In the genomic region with DNA sequence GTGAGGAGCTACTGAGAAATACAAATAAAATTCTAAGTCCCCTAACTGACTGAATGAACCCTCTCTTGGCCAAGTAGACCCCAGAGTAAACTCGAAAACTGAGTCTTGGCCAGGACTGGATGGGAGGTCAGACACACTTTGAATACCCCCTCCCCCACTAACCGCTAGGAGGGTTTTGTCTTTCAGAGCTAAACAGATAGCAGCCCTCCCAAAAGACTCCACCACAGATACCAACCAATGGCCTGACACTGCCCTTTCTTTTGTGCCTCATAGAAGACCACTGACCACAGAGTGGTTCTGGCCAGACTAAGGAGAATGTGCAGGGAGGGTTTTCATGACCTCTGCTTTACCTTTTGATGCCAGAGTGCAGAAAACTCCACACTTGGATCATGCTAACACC, we compare ENCODE assay signal across 24 cellular contexts. TPM values are rescaled to one million over a fixed set of nuclear protein-coding genes. Genes with fewer than 3 reads are reported as not detected.
"Had no signal": no experiment of that assay in that cellular context is flagged by ENCODE, and none has a peak within 500 bp of the region (broad histone marks: within the 10 kb centered on the region; RNA-seq: fewer than 3 reads in every experiment).

No MANE protein-coding gene starts in this region.

- DNase-seq: effector memory CD8-positive, alpha-beta T cell; gastrocnemius medialis; heart right ventricle; hypothalamus; kidney; left cardiac atrium; left ventricle myocardium superior; mesenchymal stem cell; naive B cell; psoas muscle; retina; right lobe of liver; stimulated activated CD4-positive, alpha-beta T cell treated with anti-CD3 and anti-CD28 coated beads, Interleukin-4, amount 100 ng/mL, for 1 hour; stimulated activated CD8-positive, alpha-beta memory T cell treated with anti-CD3 and anti-CD28 coated beads, Interleukin-4, amount 100 ng/mL, for 48 hours; stimulated activated naive CD8-positive, alpha-beta T cell treated with anti-CD3 and anti-CD28 coated beads, Interleukin-15, Interleukin-2, amounts not matched to agents 100 U/mL and 50 U/mL, for 24 hours; thyroid gland had no signal

- H3K4me1 ChIP-seq: esophagus muscularis mucosa, gastrocnemius medialis, heart right ventricle, psoas muscle, right lobe of liver, suprapubic skin, thyroid gland had no signal

- H3K27me3 ChIP-seq: esophagus muscularis mucosa, gastrocnemius medialis, heart right ventricle, right lobe of liver, suprapubic skin, thyroid gland had no signal

- H3K9me3 ChIP-seq: esophagus muscularis mucosa, gastrocnemius medialis, heart right ventricle, psoas muscle, right lobe of liver, suprapubic skin, thyroid gland had no signal

- H3K27ac ChIP-seq: epithelial cell of prostate, esophagus muscularis mucosa, gastrocnemius medialis, heart right ventricle, psoas muscle, right lobe of liver, suprapubic skin, thyroid gland had no signal

- ATAC-seq: effector memory CD8-positive, alpha-beta T cell; gastrocnemius medialis; heart right ventricle; left cardiac atrium; left ventricle myocardium superior; psoas muscle; right lobe of liver; stimulated activated effector memory CD8-positive, alpha-beta T cell treated with anti-CD3 and anti-CD28 coated beads, Interleukin-12 subunit alpha, Interleukin-12 subunit beta, amount 100 ng/mL, for 72 hours; stimulated activated naive CD8-positive, alpha-beta T cell treated with anti-CD3 and anti-CD28 coated beads, Interleukin-15, Interleukin-2, amounts not matched to agents 100 U/mL and 50 U/mL, for 24 hours had no signal

- H3K36me3 ChIP-seq: esophagus muscularis mucosa, gastrocnemius medialis, heart right ventricle, right lobe of liver, suprapubic skin, thyroid gland had no signal

- FAIRE-seq: kidney, urothelium cell line had no signal

- H3K4me3 ChIP-seq: esophagus muscularis mucosa, gastrocnemius medialis, heart right ventricle, lung, psoas muscle, right lobe of liver, suprapubic skin, thyroid gland had no signal

RNA-seq across cellular contexts. Expression of gene SPACA1, which starts 42.1 kb away (rescaled TPM):
- total RNA-seq: esophagus muscularis mucosa, fibroblast of villous mesenchyme, gastrocnemius medialis, heart right ventricle, kidney, left cardiac atrium, left ventricle myocardium superior, lung, osteoblast, psoas muscle, right lobe of liver, suprapubic skin, thyroid gland had no signal
- polyA plus RNA-seq: heart right ventricle, lung, psoas muscle had no signal
